ENCODE assay signal across 19 cellular contexts in the genomic region with DNA sequence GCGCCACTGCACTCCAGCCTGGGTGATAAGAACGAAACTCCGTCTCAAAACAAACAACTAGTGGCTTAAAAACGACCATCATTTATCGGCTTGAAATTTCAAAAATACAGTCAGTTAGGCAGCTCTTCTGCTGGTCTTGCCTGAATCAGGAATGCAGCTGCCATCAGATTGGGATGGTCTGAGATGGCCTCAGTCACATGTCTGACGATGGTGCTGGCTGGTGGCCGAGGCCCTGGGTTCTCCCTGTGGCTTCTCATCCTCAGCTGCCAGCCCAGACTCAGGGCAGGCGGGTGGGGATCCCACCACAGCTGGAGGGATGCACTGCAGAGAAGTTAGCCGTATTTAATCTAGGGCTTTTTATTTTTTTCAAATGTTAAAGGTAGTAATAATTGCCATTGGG.
"Had no signal": no experiment of that assay in that cellular context is flagged by ENCODE, and none has a peak within 500 bp of the region (broad histone marks: within the 10 kb centered on the region; RNA-seq: fewer than 3 reads in every experiment).

No MANE protein-coding gene starts in this region.

- H3K27ac Mint-ChIP-seq: activated T-helper 17 cell treated with anti-CD3 and anti-CD28 coated beads, Interleukin-2, amount 50 U/mL, for 72 hours; nephron progenitor cell; progenitor cell of endocrine pancreas had no signal

- H3K9me3 Mint-ChIP-seq: activated T-helper 17 cell treated with anti-CD3 and anti-CD28 coated beads, Interleukin-2, amount 50 U/mL, for 72 hours; nephron progenitor cell; stimulated activated naive CD8-positive, alpha-beta T cell treated with anti-CD3 and anti-CD28 coated beads, Interleukin-15, amount 100 ng/mL, for 72 hours; T-cell had no signal

- H3K4me3 Mint-ChIP-seq: activated T-helper 17 cell treated with anti-CD3 and anti-CD28 coated beads, Interleukin-2, amount 50 U/mL, for 72 hours; nephron progenitor cell; stimulated activated naive CD8-positive, alpha-beta T cell treated with anti-CD3 and anti-CD28 coated beads, Interleukin-15, amount 100 ng/mL, for 72 hours; T-cell had no signal

- H3K4me3 ChIP-seq: left ventricle myocardium inferior, right lobe of liver, thoracic aorta had no signal

- H3K4me2 ChIP-seq: SK-N-SH had no signal

- ATAC-seq: activated T-helper 17 cell treated with anti-CD3 and anti-CD28 coated beads, Interleukin-2, amount 50 U/mL, for 72 hours; stimulated activated naive CD8-positive, alpha-beta T cell treated with anti-CD3 and anti-CD28 coated beads, Interleukin-15, amount 100 ng/mL, for 72 hours; T-cell had no signal

- H3K9me3 ChIP-seq: left ventricle myocardium inferior, right lobe of liver, SK-N-SH, thoracic aorta had no signal

- H3K27me3 ChIP-seq: right lobe of liver had no signal

- FAIRE-seq: astrocyte, bronchial epithelial cell, kidney had no signal

- H3K9ac ChIP-seq: SK-N-SH had no signal

- H3K27ac ChIP-seq: right lobe of liver, thoracic aorta, VCaP had no signal

- H3K27me3 Mint-ChIP-seq: activated T-helper 17 cell treated with anti-CD3 and anti-CD28 coated beads, Interleukin-2, amount 50 U/mL, for 72 hours; stimulated activated naive CD8-positive, alpha-beta T cell treated with anti-CD3 and anti-CD28 coated beads, Interleukin-15, amount 100 ng/mL, for 72 hours; T-cell had no signal

- DNase-seq: activated CD4-positive, alpha-beta T cell treated with anti-CD3 and anti-CD28 coated beads for 1 hour; activated CD4-positive, alpha-beta T cell treated with anti-CD3 and anti-CD28 coated beads, Interleukin-2, amount 50 U/mL, for 4 hours; activated naive CD4-positive, alpha-beta T cell treated with Interleukin-2 at 50 U/mL for 16 hours; activated T-cell treated with anti-CD3 and anti-CD28 coated beads for 4 hours; kidney; left ventricle myocardium inferior; mesendoderm; nephron progenitor cell; right lobe of liver; SK-N-SH; stimulated activated CD4-positive, alpha-beta T cell treated with anti-CD3 and anti-CD28 coated beads, Interleukin-1b, Interleukin-23, amount 100 ng/mL, for 48 hours; stimulated activated naive CD8-positive, alpha-beta T cell treated with anti-CD3 and anti-CD28 coated beads, Interleukin-15, amount 100 ng/mL, for 72 hours; T-cell had no signal

- H3K36me3 ChIP-seq: thoracic aorta had no signal
